31 cellular contexts compared by ENCODE assay signal in genomic region chr3:3307491-3307890, GRCh38.
"Had no signal": no experiment of that assay in that cellular context is flagged by ENCODE, and none has a peak within 500 bp of the region (broad histone marks: within the 10 kb centered on the region; RNA-seq: fewer than 3 reads in every experiment).

No MANE protein-coding gene starts in this region.

- H3K36me3 ChIP-seq: esophagus muscularis mucosa, gastroesophageal sphincter, heart left ventricle, lower lobe of right lung, neutrophil, suprapubic skin, transverse colon, upper lobe of right lung, uterus had no signal

- H3K9me3 ChIP-seq: esophagus muscularis mucosa, heart left ventricle, lower lobe of right lung, neutrophil, suprapubic skin, transverse colon, upper lobe of right lung, uterus had no signal

- H3K36me3 Mint-ChIP-seq: immature natural killer cell had no signal

- H3K4me3 Mint-ChIP-seq: immature natural killer cell; naive thymus-derived CD8-positive, alpha-beta T cell; neural crest cell; stimulated activated naive CD8-positive, alpha-beta T cell treated with anti-CD3 and anti-CD28 coated beads, Interleukin-15, amount 100 ng/mL, for 72 hours had no signal

- H3K4me2 ChIP-seq: smooth muscle cell had no signal

- H3K4me3 ChIP-seq: coronary artery, esophagus muscularis mucosa, gastroesophageal sphincter, heart left ventricle, lower lobe of right lung, smooth muscle cell, suprapubic skin, transverse colon, upper lobe of right lung, uterus had no signal

- H3K27me3 Mint-ChIP-seq: stimulated activated naive CD8-positive, alpha-beta T cell treated with anti-CD3 and anti-CD28 coated beads, Interleukin-15, amount 100 ng/mL, for 72 hours had no signal

- H3K9ac ChIP-seq: parathyroid adenoma had no signal

- ATAC-seq: foreskin keratinocyte; gastroesophageal sphincter; heart left ventricle; left colon; left ventricle myocardium superior; lower lobe of right lung; naive thymus-derived CD8-positive, alpha-beta T cell; sciatic nerve; stimulated activated naive CD8-positive, alpha-beta T cell treated with anti-CD3 and anti-CD28 coated beads, Interleukin-15, amount 100 ng/mL, for 72 hours; upper lobe of right lung had no signal

- H3K4me1 Mint-ChIP-seq: immature natural killer cell; naive thymus-derived CD8-positive, alpha-beta T cell; stimulated activated naive CD8-positive, alpha-beta T cell treated with anti-CD3 and anti-CD28 coated beads, Interleukin-15, amount 100 ng/mL, for 72 hours had no signal

- H3K4me1 ChIP-seq: esophagus muscularis mucosa, foreskin keratinocyte, gastroesophageal sphincter, heart left ventricle, lower lobe of right lung, parathyroid adenoma, suprapubic skin, transverse colon, upper lobe of right lung, uterus had no signal

- H3K27ac Mint-ChIP-seq: immature natural killer cell; progenitor cell of endocrine pancreas; stimulated activated naive CD8-positive, alpha-beta T cell treated with anti-CD3 and anti-CD28 coated beads, Interleukin-15, amount 100 ng/mL, for 72 hours had no signal

- DNase-seq: dermis blood vessel endothelial cell; effector memory CD4-positive, alpha-beta T cell; foreskin keratinocyte; heart left ventricle; hippocampal formation; immature natural killer cell; islet precursor cell; kidney glomerular epithelial cell; left colon; left ventricle myocardium superior; lower lobe of right lung; naive thymus-derived CD8-positive, alpha-beta T cell; stimulated activated CD4-positive, alpha-beta T cell treated with anti-CD3 and anti-CD28 coated beads, Interleukin-12 subunit alpha, Interleukin-12 subunit beta, amount 100 ng/mL, for 4 hours; stimulated activated CD4-positive, alpha-beta T cell treated with anti-CD3 and anti-CD28 coated beads, Interleukin-1b, Interleukin-23, amount 100 ng/mL, for 48 hours; stimulated activated CD4-positive, alpha-beta T cell treated with anti-CD3 and anti-CD28 coated beads, Interleukin-4, amount 100 ng/mL, for 1 hour; stimulated activated CD8-positive, alpha-beta memory T cell treated with anti-CD3 and anti-CD28 coated beads, Interleukin-4, amount 100 ng/mL, for 48 hours; stimulated activated naive CD4-positive, alpha-beta T cell; stimulated activated naive CD8-positive, alpha-beta T cell treated with anti-CD3 and anti-CD28 coated beads, Interleukin-15, amount 100 ng/mL, for 72 hours; transverse colon; upper lobe of right lung; uterus had no signal

- H3K9me3 Mint-ChIP-seq: immature natural killer cell; naive thymus-derived CD8-positive, alpha-beta T cell; neural crest cell; stimulated activated naive CD8-positive, alpha-beta T cell treated with anti-CD3 and anti-CD28 coated beads, Interleukin-15, amount 100 ng/mL, for 72 hours had no signal

- H2AFZ ChIP-seq: parathyroid adenoma had no signal

- H3K79me2 ChIP-seq: parathyroid adenoma had no signal

- H3K27me3 ChIP-seq: esophagus muscularis mucosa, foreskin keratinocyte, gastroesophageal sphincter, heart left ventricle, neutrophil, suprapubic skin, transverse colon, upper lobe of right lung, uterus had no signal
